ENCODE assay signal across 17 cellular contexts in genomic region chr13:99546878-99547277, GRCh38. TPM values are rescaled to one million over a fixed set of nuclear protein-coding genes. Genes with fewer than 3 reads are reported as not detected.
DNase-seq lines count a peak whose midpoint lies in the region; ATAC-seq, FAIRE-seq and TF ChIP-seq lines count a peak whose summit lies in the region.
"Had no signal": no experiment of that assay in that cellular context is flagged by ENCODE, and none has a peak within 500 bp of the region (broad histone marks: within the 10 kb centered on the region; RNA-seq: fewer than 3 reads in every experiment).

No MANE protein-coding gene starts in this region.

- H3K9me3 Mint-ChIP-seq in activated naive CD8-positive, alpha-beta T cell treated with anti-CD3 and anti-CD28 coated beads, Interleukin-2, amount 50 U/mL, for 24 hours: no peaks in the 10 kb centered on the region
- H3K9me3 Mint-ChIP-seq in activated naive CD8-positive, alpha-beta T cell treated with anti-CD3 and anti-CD28 coated beads for 36 hours: no peaks in the 10 kb centered on the region
- H3K9me3 Mint-ChIP-seq in central memory CD8-positive, alpha-beta T cell: no peaks in the 10 kb centered on the region
- H3K9me3 Mint-ChIP-seq in stimulated activated memory B cell treated with anti-CD40 and anti-IgM and Interleukin-4, amounts not matched to agents 10 μg/mL and 1 μg/mL and 100 μg/mL, for 72 hours: no peaks in the 10 kb centered on the region
- H3K9me3 Mint-ChIP-seq: GM23338 had no signal

- no peak for DNase-seq in activated naive CD8-positive, alpha-beta T cell treated with anti-CD3 and anti-CD28 coated beads, Interleukin-2, amount 50 U/mL, for 24 hours
- DNase-seq in activated naive CD8-positive, alpha-beta T cell treated with anti-CD3 and anti-CD28 coated beads for 36 hours: no peak
- DNase-seq in H54 (ENCODE audit: insufficient read length, low spot score) (no peak), COR-L47 (lab: John Stamatoyannopoulos, UW) (no peak), HCEC 1CT (no peak)
- no peak for DNase-seq in central memory CD8-positive, alpha-beta T cell (ENCODE audit: low spot score in 2 of 2)
- DNase-seq: C1 segment of cervical spinal cord, DMS79 treated with DMSO at 0.1 percent for 48 hours, KG1, NCI-H1048, NCI-H1436 treated with DMSO at 0.1 percent for 48 hours, NCI-H2081, NCI-H510A treated with DMSO at 0.1 percent for 48 hours had no signal

- H3K27ac Mint-ChIP-seq in activated naive CD8-positive, alpha-beta T cell treated with anti-CD3 and anti-CD28 coated beads, Interleukin-2, amount 50 U/mL, for 24 hours: peak overlapping the region; percentile 23
- H3K27ac Mint-ChIP-seq in activated naive CD8-positive, alpha-beta T cell treated with anti-CD3 and anti-CD28 coated beads for 36 hours: no peak overlapping the region
- peak overlapping the region; percentile 17 for H3K27ac Mint-ChIP-seq in central memory CD8-positive, alpha-beta T cell (ENCODE audit: low read depth)
- peak overlapping the region; percentile 86 for H3K27ac Mint-ChIP-seq in stimulated activated memory B cell treated with anti-CD40 and anti-IgM and Interleukin-4, amounts not matched to agents 10 μg/mL and 1 μg/mL and 100 μg/mL, for 72 hours
- H3K27ac Mint-ChIP-seq: GM23338 had no signal

- no peak for ATAC-seq in activated naive CD8-positive, alpha-beta T cell treated with anti-CD3 and anti-CD28 coated beads, Interleukin-2, amount 50 U/mL, for 24 hours
- ATAC-seq in central memory CD8-positive, alpha-beta T cell (replicated peaks; ENCODE audit: extremely low read depth, poor library complexity, severe bottlenecking): peak; percentile 50
- ATAC-seq in stimulated activated memory B cell treated with anti-CD40 and anti-IgM and Interleukin-4, amounts not matched to agents 10 μg/mL and 1 μg/mL and 100 μg/mL, for 72 hours: no peak
- ATAC-seq in HG03442 (IDR thresholded peaks at IDR 0.05; ENCODE audit: unreplicated experiment): no peak
- ATAC-seq: GM23338 had no signal

- no peaks in the 10 kb centered on the region for H3K27me3 Mint-ChIP-seq in activated naive CD8-positive, alpha-beta T cell treated with anti-CD3 and anti-CD28 coated beads, Interleukin-2, amount 50 U/mL, for 24 hours
- no peaks in the 10 kb centered on the region for H3K27me3 Mint-ChIP-seq in activated naive CD8-positive, alpha-beta T cell treated with anti-CD3 and anti-CD28 coated beads for 36 hours
- H3K27me3 Mint-ChIP-seq in central memory CD8-positive, alpha-beta T cell: no peaks in the 10 kb centered on the region
- H3K27me3 Mint-ChIP-seq in stimulated activated memory B cell treated with anti-CD40 and anti-IgM and Interleukin-4, amounts not matched to agents 10 μg/mL and 1 μg/mL and 100 μg/mL, for 72 hours: no peaks in the 10 kb centered on the region

- H3K4me3 Mint-ChIP-seq in activated naive CD8-positive, alpha-beta T cell treated with anti-CD3 and anti-CD28 coated beads, Interleukin-2, amount 50 U/mL, for 24 hours: no peak overlapping the region
- H3K4me3 Mint-ChIP-seq in activated naive CD8-positive, alpha-beta T cell treated with anti-CD3 and anti-CD28 coated beads for 36 hours: no peak overlapping the region
- H3K4me3 Mint-ChIP-seq in central memory CD8-positive, alpha-beta T cell: no peak overlapping the region
- no peak overlapping the region for H3K4me3 Mint-ChIP-seq in stimulated activated memory B cell treated with anti-CD40 and anti-IgM and Interleukin-4, amounts not matched to agents 10 μg/mL and 1 μg/mL and 100 μg/mL, for 72 hours
- H3K4me3 Mint-ChIP-seq: GM23338 had no signal

- FAIRE-seq in H54 (lab: Jason Lieb, UNC): peak; percentile 43
- FAIRE-seq: A204.1 had no signal

- H3K4me1 Mint-ChIP-seq in activated naive CD8-positive, alpha-beta T cell treated with anti-CD3 and anti-CD28 coated beads, Interleukin-2, amount 50 U/mL, for 24 hours: peaks cover 30% of the 10 kb centered on the region
- peaks cover 20% of the 10 kb centered on the region for H3K4me1 Mint-ChIP-seq in activated naive CD8-positive, alpha-beta T cell treated with anti-CD3 and anti-CD28 coated beads for 36 hours
- H3K4me1 Mint-ChIP-seq in central memory CD8-positive, alpha-beta T cell: peaks cover 25% of the 10 kb centered on the region
- H3K4me1 Mint-ChIP-seq in stimulated activated memory B cell treated with anti-CD40 and anti-IgM and Interleukin-4, amounts not matched to agents 10 μg/mL and 1 μg/mL and 100 μg/mL, for 72 hours: peaks cover 69% of the 10 kb centered on the region
- H3K4me1 Mint-ChIP-seq: GM23338 had no signal

- no peak for TF ChIP-seq POLR2A in H54 (IDR thresholded peaks at IDR 0.05; ENCODE audit: low read depth, low read length)

- peaks cover 74% of the 10 kb centered on the region for H3K36me3 Mint-ChIP-seq in activated naive CD8-positive, alpha-beta T cell treated with anti-CD3 and anti-CD28 coated beads, Interleukin-2, amount 50 U/mL, for 24 hours (ENCODE audit: low read depth)
- H3K36me3 Mint-ChIP-seq in activated naive CD8-positive, alpha-beta T cell treated with anti-CD3 and anti-CD28 coated beads for 36 hours: peaks cover 41% of the 10 kb centered on the region
- H3K36me3 Mint-ChIP-seq in central memory CD8-positive, alpha-beta T cell (ENCODE audit: insufficient read depth): peaks cover 55% of the 10 kb centered on the region
- H3K36me3 Mint-ChIP-seq in stimulated activated memory B cell treated with anti-CD40 and anti-IgM and Interleukin-4, amounts not matched to agents 10 μg/mL and 1 μg/mL and 100 μg/mL, for 72 hours: peaks cover 59% of the 10 kb centered on the region

RNA-seq across cellular contexts. Expression of gene TM9SF2, which starts 45.6 kb away (rescaled TPM):
- total RNA-seq in activated naive CD8-positive, alpha-beta T cell treated with anti-CD3 and anti-CD28 coated beads for 36 hours: 10 to 100 TPM; 61.8 to 62.4 TPM

RNA-seq across cellular contexts. Expression of gene CLYBL, which starts 59.6 kb away (rescaled TPM):
- 1 to 10 TPM; 4.4 to 4.9 TPM for total RNA-seq in activated naive CD8-positive, alpha-beta T cell treated with anti-CD3 and anti-CD28 coated beads for 36 hours
